Comparison of ENCODE assay signal across 1 cellular context in the genomic region with DNA sequence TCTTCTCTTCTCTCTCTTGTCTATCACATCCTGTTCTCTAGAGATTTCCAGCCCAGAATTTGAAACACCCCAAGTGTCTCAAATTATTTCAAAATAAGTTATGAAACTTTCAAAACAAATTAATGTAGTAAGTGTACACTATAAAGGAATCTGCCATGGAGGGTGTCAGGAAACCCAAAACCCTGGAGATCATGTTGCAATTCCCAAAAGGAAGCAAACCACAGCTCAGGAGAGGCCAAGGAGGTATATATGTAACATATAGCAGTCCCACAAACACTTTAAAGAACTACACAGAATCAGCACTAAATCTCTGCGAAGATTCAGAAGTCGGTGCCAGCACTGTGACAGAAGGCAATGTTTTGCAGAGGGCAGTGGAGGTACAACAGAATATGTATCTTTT.
TF ChIP-seq lines count a peak whose summit lies in the region.

No MANE protein-coding gene starts in this region.

TF ChIP-seq in GM23338, 12 proteins besides CTCF, POLR2A, EP300 and RAD21:
- TF ChIP-seq, protein P1, sequence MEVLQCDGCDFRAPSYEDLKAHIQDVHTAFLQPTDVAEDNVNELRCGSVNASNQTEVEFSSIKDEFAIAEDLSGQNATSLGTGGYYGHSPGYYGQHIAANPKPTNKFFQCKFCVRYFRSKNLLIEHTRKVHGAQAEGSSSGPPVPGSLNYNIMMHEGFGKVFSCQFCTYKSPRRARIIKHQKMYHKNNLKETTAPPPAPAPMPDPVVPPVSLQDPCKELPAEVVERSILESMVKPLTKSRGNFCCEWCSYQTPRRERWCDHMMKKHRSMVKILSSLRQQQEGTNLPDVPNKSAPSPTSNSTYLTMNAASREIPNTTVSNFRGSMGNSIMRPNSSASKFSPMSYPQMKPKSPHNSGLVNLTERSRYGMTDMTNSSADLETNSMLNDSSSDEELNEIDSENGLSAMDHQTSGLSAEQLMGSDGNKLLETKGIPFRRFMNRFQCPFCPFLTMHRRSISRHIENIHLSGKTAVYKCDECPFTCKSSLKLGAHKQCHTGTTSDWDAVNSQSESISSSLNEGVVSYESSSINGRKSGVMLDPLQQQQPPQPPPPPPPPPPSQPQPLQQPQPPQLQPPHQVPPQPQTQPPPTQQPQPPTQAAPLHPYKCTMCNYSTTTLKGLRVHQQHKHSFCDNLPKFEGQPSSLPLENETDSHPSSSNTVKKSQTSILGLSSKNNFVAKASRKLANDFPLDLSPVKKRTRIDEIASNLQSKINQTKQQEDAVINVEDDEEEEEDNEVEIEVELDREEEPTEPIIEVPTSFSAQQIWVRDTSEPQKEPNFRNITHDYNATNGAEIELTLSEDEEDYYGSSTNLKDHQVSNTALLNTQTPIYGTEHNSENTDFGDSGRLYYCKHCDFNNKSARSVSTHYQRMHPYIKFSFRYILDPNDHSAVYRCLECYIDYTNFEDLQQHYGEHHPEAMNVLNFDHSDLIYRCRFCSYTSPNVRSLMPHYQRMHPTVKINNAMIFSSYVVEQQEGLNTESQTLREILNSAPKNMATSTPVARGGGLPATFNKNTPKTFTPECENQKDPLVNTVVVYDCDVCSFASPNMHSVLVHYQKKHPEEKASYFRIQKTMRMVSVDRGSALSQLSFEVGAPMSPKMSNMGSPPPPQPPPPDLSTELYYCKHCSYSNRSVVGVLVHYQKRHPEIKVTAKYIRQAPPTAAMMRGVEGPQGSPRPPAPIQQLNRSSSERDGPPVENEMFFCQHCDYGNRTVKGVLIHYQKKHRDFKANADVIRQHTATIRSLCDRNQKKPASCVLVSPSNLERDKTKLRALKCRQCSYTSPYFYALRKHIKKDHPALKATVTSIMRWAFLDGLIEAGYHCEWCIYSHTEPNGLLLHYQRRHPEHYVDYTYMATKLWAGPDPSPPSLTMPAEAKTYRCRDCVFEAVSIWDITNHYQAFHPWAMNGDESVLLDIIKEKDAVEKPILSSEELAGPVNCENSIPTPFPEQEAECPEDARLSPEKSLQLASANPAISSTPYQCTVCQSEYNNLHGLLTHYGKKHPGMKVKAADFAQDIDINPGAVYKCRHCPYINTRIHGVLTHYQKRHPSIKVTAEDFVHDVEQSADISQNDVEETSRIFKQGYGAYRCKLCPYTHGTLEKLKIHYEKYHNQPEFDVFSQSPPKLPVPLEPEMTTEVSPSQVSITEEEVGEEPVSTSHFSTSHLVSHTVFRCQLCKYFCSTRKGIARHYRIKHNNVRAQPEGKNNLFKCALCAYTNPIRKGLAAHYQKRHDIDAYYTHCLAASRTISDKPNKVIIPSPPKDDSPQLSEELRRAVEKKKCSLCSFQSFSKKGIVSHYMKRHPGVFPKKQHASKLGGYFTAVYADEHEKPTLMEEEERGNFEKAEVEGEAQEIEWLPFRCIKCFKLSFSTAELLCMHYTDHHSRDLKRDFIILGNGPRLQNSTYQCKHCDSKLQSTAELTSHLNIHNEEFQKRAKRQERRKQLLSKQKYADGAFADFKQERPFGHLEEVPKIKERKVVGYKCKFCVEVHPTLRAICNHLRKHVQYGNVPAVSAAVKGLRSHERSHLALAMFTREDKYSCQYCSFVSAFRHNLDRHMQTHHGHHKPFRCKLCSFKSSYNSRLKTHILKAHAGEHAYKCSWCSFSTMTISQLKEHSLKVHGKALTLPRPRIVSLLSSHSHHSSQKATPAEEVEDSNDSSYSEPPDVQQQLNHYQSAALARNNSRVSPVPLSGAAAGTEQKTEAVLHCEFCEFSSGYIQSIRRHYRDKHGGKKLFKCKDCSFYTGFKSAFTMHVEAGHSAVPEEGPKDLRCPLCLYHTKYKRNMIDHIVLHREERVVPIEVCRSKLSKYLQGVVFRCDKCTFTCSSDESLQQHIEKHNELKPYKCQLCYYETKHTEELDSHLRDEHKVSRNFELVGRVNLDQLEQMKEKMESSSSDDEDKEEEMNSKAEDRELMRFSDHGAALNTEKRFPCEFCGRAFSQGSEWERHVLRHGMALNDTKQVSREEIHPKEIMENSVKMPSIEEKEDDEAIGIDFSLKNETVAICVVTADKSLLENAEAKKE (CRISPR knock-in tag; IDR thresholded peaks at IDR 0.05) = no peak
- TF ChIP-seq, protein P2, sequence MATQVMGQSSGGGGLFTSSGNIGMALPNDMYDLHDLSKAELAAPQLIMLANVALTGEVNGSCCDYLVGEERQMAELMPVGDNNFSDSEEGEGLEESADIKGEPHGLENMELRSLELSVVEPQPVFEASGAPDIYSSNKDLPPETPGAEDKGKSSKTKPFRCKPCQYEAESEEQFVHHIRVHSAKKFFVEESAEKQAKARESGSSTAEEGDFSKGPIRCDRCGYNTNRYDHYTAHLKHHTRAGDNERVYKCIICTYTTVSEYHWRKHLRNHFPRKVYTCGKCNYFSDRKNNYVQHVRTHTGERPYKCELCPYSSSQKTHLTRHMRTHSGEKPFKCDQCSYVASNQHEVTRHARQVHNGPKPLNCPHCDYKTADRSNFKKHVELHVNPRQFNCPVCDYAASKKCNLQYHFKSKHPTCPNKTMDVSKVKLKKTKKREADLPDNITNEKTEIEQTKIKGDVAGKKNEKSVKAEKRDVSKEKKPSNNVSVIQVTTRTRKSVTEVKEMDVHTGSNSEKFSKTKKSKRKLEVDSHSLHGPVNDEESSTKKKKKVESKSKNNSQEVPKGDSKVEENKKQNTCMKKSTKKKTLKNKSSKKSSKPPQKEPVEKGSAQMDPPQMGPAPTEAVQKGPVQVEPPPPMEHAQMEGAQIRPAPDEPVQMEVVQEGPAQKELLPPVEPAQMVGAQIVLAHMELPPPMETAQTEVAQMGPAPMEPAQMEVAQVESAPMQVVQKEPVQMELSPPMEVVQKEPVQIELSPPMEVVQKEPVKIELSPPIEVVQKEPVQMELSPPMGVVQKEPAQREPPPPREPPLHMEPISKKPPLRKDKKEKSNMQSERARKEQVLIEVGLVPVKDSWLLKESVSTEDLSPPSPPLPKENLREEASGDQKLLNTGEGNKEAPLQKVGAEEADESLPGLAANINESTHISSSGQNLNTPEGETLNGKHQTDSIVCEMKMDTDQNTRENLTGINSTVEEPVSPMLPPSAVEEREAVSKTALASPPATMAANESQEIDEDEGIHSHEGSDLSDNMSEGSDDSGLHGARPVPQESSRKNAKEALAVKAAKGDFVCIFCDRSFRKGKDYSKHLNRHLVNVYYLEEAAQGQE (IDR thresholded peaks at IDR 0.05; ENCODE audit: unreplicated experiment) = no peak
- TF ChIP-seq EZH2 (IDR thresholded peaks at IDR 0.05; ENCODE audit: low read depth, unreplicated experiment) = no peak
- TF ChIP-seq, protein P3, sequence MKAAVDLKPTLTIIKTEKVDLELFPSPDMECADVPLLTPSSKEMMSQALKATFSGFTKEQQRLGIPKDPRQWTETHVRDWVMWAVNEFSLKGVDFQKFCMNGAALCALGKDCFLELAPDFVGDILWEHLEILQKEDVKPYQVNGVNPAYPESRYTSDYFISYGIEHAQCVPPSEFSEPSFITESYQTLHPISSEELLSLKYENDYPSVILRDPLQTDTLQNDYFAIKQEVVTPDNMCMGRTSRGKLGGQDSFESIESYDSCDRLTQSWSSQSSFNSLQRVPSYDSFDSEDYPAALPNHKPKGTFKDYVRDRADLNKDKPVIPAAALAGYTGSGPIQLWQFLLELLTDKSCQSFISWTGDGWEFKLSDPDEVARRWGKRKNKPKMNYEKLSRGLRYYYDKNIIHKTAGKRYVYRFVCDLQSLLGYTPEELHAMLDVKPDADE (IDR thresholded peaks at IDR 0.05) = no peak
- no peak for TF ChIP-seq EZH2phosphoT487 (IDR thresholded peaks at IDR 0.05; ENCODE audit: unreplicated experiment)
- TF ChIP-seq CREB1 (CRISPR knock-in tag; IDR thresholded peaks at IDR 0.05; ENCODE audit: low read depth) = no peak
- TF ChIP-seq NANOG (IDR thresholded peaks at IDR 0.05; ENCODE audit: borderline replicate concordance) = no peak
- no peak for TF ChIP-seq JUNB (IDR thresholded peaks at IDR 0.05; ENCODE audit: unreplicated experiment)
- TF ChIP-seq ZNF114 (CRISPR knock-in tag; IDR thresholded peaks at IDR 0.05) = no peak
- TF ChIP-seq STAT1 (IDR thresholded peaks at IDR 0.05; ENCODE audit: unreplicated experiment) = no peak
- no peak for TF ChIP-seq ZNF331 (CRISPR knock-in tag; IDR thresholded peaks at IDR 0.05; ENCODE audit: low read depth)
- TF ChIP-seq POLR2AphosphoS5 (IDR thresholded peaks at IDR 0.05; ENCODE audit: low read depth) = no peak
